1 cellular context compared by ENCODE assay signal in the genomic region with DNA sequence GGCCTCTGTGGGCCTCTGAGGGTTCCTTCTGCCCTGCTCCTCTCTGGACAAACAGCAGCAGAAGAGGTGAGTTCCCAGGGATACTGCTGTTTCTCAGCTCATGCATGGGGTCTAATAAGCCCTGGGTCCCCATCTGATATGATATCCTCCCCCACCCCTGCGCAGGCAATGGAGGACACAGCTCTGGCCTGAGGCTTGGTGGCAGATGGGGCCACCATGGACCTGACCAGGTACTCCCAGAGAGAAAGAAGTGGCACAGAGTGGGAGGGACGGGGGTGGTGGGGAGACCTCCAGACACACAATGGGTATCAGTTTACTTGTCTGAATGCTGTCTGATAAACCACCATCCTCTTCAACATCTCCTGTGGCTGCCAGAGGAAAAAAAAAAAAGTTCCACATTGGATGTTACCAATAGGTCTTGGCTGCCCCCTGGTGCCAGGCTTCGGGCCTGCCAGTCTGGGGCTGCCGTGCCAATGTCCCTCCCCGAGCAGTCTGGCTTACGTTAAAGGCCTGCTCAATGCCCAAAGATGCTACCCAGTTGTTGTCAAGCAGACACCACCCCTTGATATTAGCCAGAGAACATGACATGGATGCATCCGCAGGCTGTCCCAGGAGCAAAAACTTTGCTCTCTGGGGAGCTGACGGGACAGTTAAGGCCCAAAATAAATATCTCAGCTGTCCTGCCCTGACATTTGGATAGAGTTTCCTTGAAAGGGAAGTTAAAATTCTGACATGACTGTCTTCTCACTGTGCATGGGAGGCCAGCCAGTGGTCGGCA.
TF ChIP-seq lines count a peak whose summit lies in the region.

No MANE protein-coding gene starts in this region.

TF ChIP-seq in GM12878, 131 proteins besides CTCF, POLR2A, EP300 and RAD21:
- TF ChIP-seq TBL1XR1 (IDR thresholded peaks at IDR 0.05; ENCODE audit: low read depth, low read length), result no peak
- TF ChIP-seq SIN3A (IDR thresholded peaks at IDR 0.05; ENCODE audit: low read depth, low read length), result no peak
- TF ChIP-seq BHLHE40 (IDR thresholded peaks at IDR 0.05; ENCODE audit: borderline replicate concordance in 1 of 2, low read depth in 2 of 2, low read length in 1 of 2), result no peak
- TF ChIP-seq RB1 (IDR thresholded peaks at IDR 0.05; ENCODE audit: borderline replicate concordance), result 0 out of 2 replicates have a peak, but pooled peaks have one; percentile 23
- TF ChIP-seq BMI1 (IDR thresholded peaks at IDR 0.05; ENCODE audit: borderline replicate concordance), result no peak
- TF ChIP-seq CUX1 (IDR thresholded peaks at IDR 0.05; ENCODE audit: insufficient replicate concordance, low read depth, low read length), result no peak
- no peak for TF ChIP-seq NKRF (conservative IDR thresholded peaks at IDR 0.05)
- no peak for TF ChIP-seq TARDBP (IDR thresholded peaks at IDR 0.05; ENCODE audit: borderline replicate concordance)
- no peak for TF ChIP-seq HCFC1 (IDR thresholded peaks at IDR 0.05; ENCODE audit: low read length)
- TF ChIP-seq YY1 (IDR thresholded peaks at IDR 0.05; ENCODE audit: low read depth, low read length), result 0 out of 2 replicates have a peak, but pooled peaks have one; percentile 42
- TF ChIP-seq RUNX3 (IDR thresholded peaks at IDR 0.05; ENCODE audit: low read length), result no peak
- TF ChIP-seq SMC3 (IDR thresholded peaks at IDR 0.05; ENCODE audit: borderline replicate concordance, low read length), result peak; percentile 93
- no peak for TF ChIP-seq ZBTB40 (IDR thresholded peaks at IDR 0.05; ENCODE audit: borderline replicate concordance)
- peak; percentile 96 for TF ChIP-seq ZNF384 (IDR thresholded peaks at IDR 0.05; ENCODE audit: borderline replicate concordance, low read depth, low read length)
- TF ChIP-seq EZH2 (IDR thresholded peaks at IDR 0.05; ENCODE audit: borderline replicate concordance, control insufficient read depth, low read depth, low read length), result no peak
- no peak for TF ChIP-seq EGR1 (IDR thresholded peaks at IDR 0.05; ENCODE audit: borderline replicate concordance in 1 of 2, low read depth in 2 of 2, low read length in 2 of 2)
- TF ChIP-seq, protein P1, sequence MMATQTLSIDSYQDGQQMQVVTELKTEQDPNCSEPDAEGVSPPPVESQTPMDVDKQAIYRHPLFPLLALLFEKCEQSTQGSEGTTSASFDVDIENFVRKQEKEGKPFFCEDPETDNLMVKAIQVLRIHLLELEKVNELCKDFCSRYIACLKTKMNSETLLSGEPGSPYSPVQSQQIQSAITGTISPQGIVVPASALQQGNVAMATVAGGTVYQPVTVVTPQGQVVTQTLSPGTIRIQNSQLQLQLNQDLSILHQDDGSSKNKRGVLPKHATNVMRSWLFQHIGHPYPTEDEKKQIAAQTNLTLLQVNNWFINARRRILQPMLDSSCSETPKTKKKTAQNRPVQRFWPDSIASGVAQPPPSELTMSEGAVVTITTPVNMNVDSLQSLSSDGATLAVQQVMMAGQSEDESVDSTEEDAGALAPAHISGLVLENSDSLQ (IDR thresholded peaks at IDR 0.05), result peak; percentile 22; the same call in 1 of the 2 replicates
- no peak for TF ChIP-seq SMAD5 (IDR thresholded peaks at IDR 0.05; ENCODE audit: low read depth)
